1 cellular context compared by ENCODE assay signal in genomic region chr7:36809510-36809909, GRCh38.
TF ChIP-seq lines count a peak whose summit lies in the region.

No MANE protein-coding gene starts in this region.

TF ChIP-seq in SK-N-SH treated with all-trans-retinoic acid at 6 μM for 48 hours, 23 proteins besides CTCF, POLR2A, EP300 and RAD21 (continued from another document):
- no peak for TF ChIP-seq ARNTL (CRISPR knock-in tag; IDR thresholded peaks at IDR 0.05; ENCODE audit: borderline replicate concordance, low read depth)
- TF ChIP-seq ESRRG (CRISPR knock-in tag; IDR thresholded peaks at IDR 0.05), result no peak
- TF ChIP-seq TSHZ2 (CRISPR knock-in tag; IDR thresholded peaks at IDR 0.05), result no peak
- TF ChIP-seq POU6F1 (CRISPR knock-in tag; IDR thresholded peaks at IDR 0.05; ENCODE audit: borderline replicate concordance, low read depth), result no peak
- no peak for TF ChIP-seq ZC3H10 (CRISPR knock-in tag; IDR thresholded peaks at IDR 0.05)
- no peak for TF ChIP-seq ZNF8 (CRISPR knock-in tag; IDR thresholded peaks at IDR 0.05)
- no peak for TF ChIP-seq SNAI2 (CRISPR knock-in tag; IDR thresholded peaks at IDR 0.05)
- no peak for TF ChIP-seq BACH2 (CRISPR knock-in tag; IDR thresholded peaks at IDR 0.05; ENCODE audit: borderline replicate concordance)
- no peak for TF ChIP-seq TCF4 (CRISPR knock-in tag; IDR thresholded peaks at IDR 0.05; ENCODE audit: borderline replicate concordance)
- TF ChIP-seq CSDC2 (CRISPR knock-in tag; IDR thresholded peaks at IDR 0.05), result no peak
- no peak for TF ChIP-seq PATZ1 (CRISPR knock-in tag; IDR thresholded peaks at IDR 0.05; ENCODE audit: borderline replicate concordance)
- TF ChIP-seq CREB5 (CRISPR knock-in tag; IDR thresholded peaks at IDR 0.05; ENCODE audit: low read depth), result no peak
- no peak for TF ChIP-seq ZFP30 (CRISPR knock-in tag; IDR thresholded peaks at IDR 0.05)
- TF ChIP-seq RARB (CRISPR knock-in tag; IDR thresholded peaks at IDR 0.05), result no peak
- TF ChIP-seq ZNF70 (CRISPR knock-in tag; IDR thresholded peaks at IDR 0.05), result no peak
TF ChIP-seq in SK-N-SH treated with all-trans-retinoic acid at 6 μM for 48 hours: peak in this region for 0.
